In the genomic region with DNA sequence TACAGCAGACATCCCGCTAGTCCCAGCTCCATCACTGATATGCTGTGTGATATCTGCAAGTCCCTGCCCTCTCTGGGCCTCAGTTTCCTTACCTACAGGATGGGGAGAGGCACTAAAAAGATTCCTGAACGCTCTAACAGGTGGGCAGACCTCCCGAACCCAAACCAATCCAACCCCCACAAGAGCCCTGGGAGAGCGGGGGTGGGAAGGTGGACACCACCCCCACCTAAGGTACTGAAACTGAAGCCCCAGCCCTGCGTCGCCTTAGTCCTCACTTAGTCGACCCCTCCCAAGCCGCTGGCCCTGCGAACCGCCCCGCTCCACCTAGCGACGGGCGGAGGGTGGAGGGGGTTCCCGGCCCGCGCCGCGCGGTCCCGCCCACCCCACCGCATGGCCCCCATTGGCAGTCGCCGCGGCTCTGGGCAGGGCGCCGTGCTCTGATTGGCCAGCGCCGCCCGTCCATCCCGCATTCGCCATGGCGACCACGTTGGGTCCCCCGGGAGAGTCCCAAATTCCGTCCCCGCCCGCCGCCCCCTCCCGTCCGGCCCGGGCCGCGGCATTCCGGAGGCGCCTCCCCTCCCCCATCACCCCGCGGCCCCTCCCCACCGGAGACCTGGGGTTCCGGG, we compare ENCODE assay signal across 8 cellular contexts. TPM values are rescaled to one million over a fixed set of nuclear protein-coding genes. Genes with fewer than 3 reads are reported as not detected.
DNase-seq lines count a peak whose midpoint lies in the region; ATAC-seq and TF ChIP-seq lines count a peak whose summit lies in the region.

No MANE protein-coding gene starts in this region.

- BruUV-seq in OCI-LY7 (replicated peaks; lab: Mats Ljungman, UMichigan), result no TSS peak

- peak; percentile 83 to 96 (median 91) for DNase-seq in CD8-positive, alpha-beta T cell
- peak; percentile 95 for DNase-seq in HK-2 (ENCODE audit: unreplicated experiment)
- peak; percentile 93 for DNase-seq in OCI-LY7 (ENCODE audit: low spot score)
- peak; percentile 93 for DNase-seq in activated T-cell treated with anti-CD3 and anti-CD28 coated beads for 48 hours (ENCODE audit: low read depth)
- peak; percentile 75 to 89 for DNase-seq in stimulated activated CD8-positive, alpha-beta memory T cell treated with anti-CD3 and anti-CD28 coated beads, Interleukin-4, amount 100 ng/mL, for 4 hours (ENCODE audit: low read depth in 2 of 2, low spot score in 1 of 2)

- H3K4me1 ChIP-seq in CD8-positive, alpha-beta T cell (ENCODE audit: insufficient read depth, low read length), result peaks cover 81% of the 10 kb centered on the region
- H3K4me1 ChIP-seq in OCI-LY7 (ENCODE audit: insufficient read depth, low read length, poor library complexity, severe bottlenecking), result peaks cover 90% of the 10 kb centered on the region
- peaks cover 9 to 21% of the 10 kb centered on the region in 2 donors for H3K4me1 ChIP-seq in esophagus (ENCODE audit: control insufficient read depth in 2 of 2, insufficient read depth in 2 of 2, low read length in 1 of 2)
- peaks cover 39% of the 10 kb centered on the region for H3K4me1 ChIP-seq in muscle layer of colon (ENCODE audit: insufficient read depth, low read length)

- intact Hi-C loops in CD8-positive, alpha-beta T cell (cut with DNase I, micrococcal nuclease), result loop anchor here (1.0 to 5.0 kb wide), 8 partner anchors 15 to 465 kb away; a partner anchor contains a TSS
- intact Hi-C loops in OCI-LY7 (cut with micrococcal nuclease; ENCODE audit: unreplicated experiment), result loop anchor here (1.0 to 5.0 kb wide), 2 partner anchors 9 to 73 kb away; a partner anchor contains a TSS

- H3K36me3 ChIP-seq in CD8-positive, alpha-beta T cell (ENCODE audit: insufficient read depth, low read length), result no peaks in the 10 kb centered on the region
- no peaks in the 10 kb centered on the region for H3K36me3 ChIP-seq in OCI-LY7 (ENCODE audit: insufficient read depth, low read length)
- peaks cover 0 to 3% of the 10 kb centered on the region in 2 donors for H3K36me3 ChIP-seq in esophagus (ENCODE audit: control insufficient read depth in 2 of 2, insufficient read depth in 2 of 2, low read length in 1 of 2)
- no peaks in the 10 kb centered on the region for H3K36me3 ChIP-seq in muscle layer of colon (ENCODE audit: insufficient read depth, low read length)

- peak; percentile 82 for ATAC-seq in CD8-positive, alpha-beta T cell
- ATAC-seq in GM19455 (IDR thresholded peaks at IDR 0.05; ENCODE audit: unreplicated experiment), result peak; percentile 67

- H3K27ac Mint-ChIP-seq in CD8-positive, alpha-beta T cell, result peak overlapping the region; percentile 96

- no peaks in the 10 kb centered on the region for H4K20me1 ChIP-seq in OCI-LY7 (ENCODE audit: insufficient read depth, low read length)

- H3K79me2 ChIP-seq in OCI-LY7 (ENCODE audit: insufficient read depth, low read depth, low read length), result no peaks in the 10 kb centered on the region

- CTCF ChIA-PET in CD8-positive, alpha-beta T cell (lab: Charles Lee), result interaction anchor here (0.8 to 5.1 kb wide), 6 partner anchors 9 to 118 kb away, joined by 3 to 43 read pairs (median 6); a partner anchor contains a TSS
- CTCF ChIA-PET in OCI-LY7 (lab: Charles Lee; ENCODE audit: unreplicated experiment), result no interaction called here

- H3K4me2 ChIP-seq in OCI-LY7 (ENCODE audit: low read length), result peak overlapping the region; percentile 95

- no peaks in the 10 kb centered on the region for H3K27me3 ChIP-seq in CD8-positive, alpha-beta T cell (ENCODE audit: insufficient read depth, low read length)
- H3K27me3 ChIP-seq in esophagus (ENCODE audit: control insufficient read depth in 1 of 2, insufficient read depth in 2 of 2, low read length in 2 of 2), result no peaks in the 10 kb centered on the region
- H3K27me3 ChIP-seq in muscle layer of colon (ENCODE audit: control insufficient read depth in 1 of 2, insufficient read depth in 2 of 2, low read length in 2 of 2), result no peaks in the 10 kb centered on the region

- H3K27ac ChIP-seq in CD8-positive, alpha-beta T cell (ENCODE audit: low read depth, low read length), result peak overlapping the region; percentile 64
- H3K27ac ChIP-seq in OCI-LY7 (ENCODE audit: low read depth, low read length, poor library complexity, severe bottlenecking), result peak overlapping the region; percentile 75
- peak overlapping the region; percentile 77 to 89 for H3K27ac ChIP-seq in esophagus (ENCODE audit: low read depth in 2 of 2, low read length in 1 of 2)
- H3K27ac ChIP-seq in muscle layer of colon (ENCODE audit: low read depth, low read length), result peak overlapping the region; percentile 82

- 1% methylated on average over 36 to 49 of the region's 50 CpGs for WGBS in esophagus, 2 donors

- no peaks in the 10 kb centered on the region for H3K9me2 ChIP-seq in OCI-LY7 (ENCODE audit: insufficient read depth, low read length)

- peak overlapping the region; percentile 81 for H3K4me3 Mint-ChIP-seq in CD8-positive, alpha-beta T cell

- H2AFZ ChIP-seq in OCI-LY7 (ENCODE audit: low read length), result peak overlapping the region; percentile 66

- peak overlapping the region; percentile 80 for H3K4me3 ChIP-seq in CD8-positive, alpha-beta T cell (ENCODE audit: low read depth, low read length)
- peak overlapping the region; percentile 74 for H3K4me3 ChIP-seq in OCI-LY7 (ENCODE audit: low read depth, low read length, poor library complexity, severe bottlenecking)
- H3K4me3 ChIP-seq in esophagus (ENCODE audit: low read depth in 1 of 2, low read length in 2 of 2), result peak overlapping the region; percentile 63 to 86
- H3K4me3 ChIP-seq in muscle layer of colon (ENCODE audit: low read depth in 1 of 2, low read length in 2 of 2), result peak overlapping the region; percentile 86 to 89

- no peaks in the 10 kb centered on the region for H3K27me3 Mint-ChIP-seq in CD8-positive, alpha-beta T cell (ENCODE audit: low read depth)

- H3K9ac ChIP-seq in muscle layer of colon (ENCODE audit: low read length), result peak overlapping the region; percentile 72

- H3K36me3 Mint-ChIP-seq in CD8-positive, alpha-beta T cell, result no peaks in the 10 kb centered on the region

- H3K4me1 Mint-ChIP-seq in CD8-positive, alpha-beta T cell (ENCODE audit: low read depth), result peaks cover 70% of the 10 kb centered on the region

- H3K9me3 Mint-ChIP-seq in CD8-positive, alpha-beta T cell, result no peaks in the 10 kb centered on the region

- POLR2A ChIA-PET in CD8-positive, alpha-beta T cell (lab: Charles Lee), result interaction anchor here (1.7 to 3.0 kb wide), 2 partner anchors 11 to 49 kb away, joined by 7 to 16 read pairs; a partner anchor contains a TSS
- POLR2A ChIA-PET in OCI-LY7 (lab: Charles Lee), result no interaction called here

- no peak for TF ChIP-seq CTCF in CD8-positive, alpha-beta T cell (IDR thresholded peaks at IDR 0.05)
- TF ChIP-seq CTCF in OCI-LY7 (conservative IDR thresholded peaks at IDR 0.05; ENCODE audit: low read length), result 0 out of 2 replicates have a peak, but pooled peaks have one; percentile 18

- no peaks in the 10 kb centered on the region for H3K9me3 ChIP-seq in CD8-positive, alpha-beta T cell (ENCODE audit: low read length)
- no peaks in the 10 kb centered on the region for H3K9me3 ChIP-seq in OCI-LY7 (ENCODE audit: low read length)
- no peaks in the 10 kb centered on the region for H3K9me3 ChIP-seq in esophagus (ENCODE audit: control insufficient read depth in 2 of 2, insufficient read depth in 1 of 2, low read depth in 1 of 2, low read length in 1 of 2)
- no peaks in the 10 kb centered on the region for H3K9me3 ChIP-seq in muscle layer of colon (ENCODE audit: low read length)

RNA-seq across cellular contexts. Expression of a gene that starts 0.6 kb away (rescaled TPM):
- 1 to 10 TPM; 2.1 to 3.1 TPM for total RNA-seq in CD8-positive, alpha-beta T cell
- 4.2 and 4.8 TPM in 2 replicates for total RNA-seq in OCI-LY7 (2014; rRNA removed; shearing (Covaris generic))
- 6.7 and 7.1 TPM in 2 replicates for total RNA-seq in OCI-LY7 (2022)
- 1 to 10 TPM; 2.6 TPM for polyA plus RNA-seq in esophagus

RNA-seq across cellular contexts. Expression of a gene that starts 6.7 kb away (rescaled TPM):
- total RNA-seq in CD8-positive, alpha-beta T cell, result 1 to 10 TPM; 1.1 to 2.0 TPM
- 0.39 TPM in 1 of 2 replicates, not detected in the other for total RNA-seq in OCI-LY7 (2014; rRNA removed; shearing (Covaris generic))
- total RNA-seq in OCI-LY7 (2022), result 0.37 and 1.3 TPM in 2 replicates
- polyA plus RNA-seq in esophagus, result under 1 TPM; 0.49 to 0.85 TPM

RNA-seq across cellular contexts. Expression of a gene that starts 49.5 kb away (rescaled TPM):
- total RNA-seq in CD8-positive, alpha-beta T cell, result 1 to 10 TPM; 1.7 to 1.9 TPM
- total RNA-seq in OCI-LY7 (2014; rRNA removed; shearing (Covaris generic)), result 0.09 and 0.13 TPM in 2 replicates
- 1.0 and 1.1 TPM in 2 replicates for total RNA-seq in OCI-LY7 (2022)
- 10 to 100 TPM; 27.6 to 33.7 TPM for polyA plus RNA-seq in esophagus

Comparison
In these comparisons a context has a peak if more than half of its experiments do, and no peak if none do; other contexts are left out.
1. Peak in every context shown above with its lines: DNase-seq, ATAC-seq, H3K4me3 ChIP-seq and H3K27ac ChIP-seq.